2 cellular contexts compared by ENCODE assay signal in the genomic region with DNA sequence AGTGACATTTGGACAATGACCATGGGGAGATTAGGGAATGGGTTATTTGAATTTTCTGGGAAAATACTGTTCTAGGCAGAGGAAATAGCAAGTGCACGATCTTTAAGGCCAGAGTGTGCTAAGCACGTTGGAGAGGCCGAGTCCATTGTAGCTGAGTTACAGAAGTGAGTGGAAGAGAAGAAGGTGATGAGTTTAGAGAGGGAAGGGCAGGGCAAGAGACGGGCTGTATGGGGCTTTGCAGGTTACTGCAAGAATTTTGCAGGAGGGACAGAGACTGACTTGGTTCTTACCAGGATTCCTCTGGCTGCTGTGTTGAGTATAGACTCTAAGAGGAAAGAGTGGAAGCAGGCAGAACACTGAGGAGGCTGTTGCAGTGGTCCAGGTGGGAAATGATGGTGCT.
TF ChIP-seq lines count a peak whose summit lies in the region.

No MANE protein-coding gene starts in this region.

TF ChIP-seq in HepG2, 621 proteins besides CTCF, POLR2A, EP300 and RAD21 (continued from another document):
- TF ChIP-seq, protein P1, sequence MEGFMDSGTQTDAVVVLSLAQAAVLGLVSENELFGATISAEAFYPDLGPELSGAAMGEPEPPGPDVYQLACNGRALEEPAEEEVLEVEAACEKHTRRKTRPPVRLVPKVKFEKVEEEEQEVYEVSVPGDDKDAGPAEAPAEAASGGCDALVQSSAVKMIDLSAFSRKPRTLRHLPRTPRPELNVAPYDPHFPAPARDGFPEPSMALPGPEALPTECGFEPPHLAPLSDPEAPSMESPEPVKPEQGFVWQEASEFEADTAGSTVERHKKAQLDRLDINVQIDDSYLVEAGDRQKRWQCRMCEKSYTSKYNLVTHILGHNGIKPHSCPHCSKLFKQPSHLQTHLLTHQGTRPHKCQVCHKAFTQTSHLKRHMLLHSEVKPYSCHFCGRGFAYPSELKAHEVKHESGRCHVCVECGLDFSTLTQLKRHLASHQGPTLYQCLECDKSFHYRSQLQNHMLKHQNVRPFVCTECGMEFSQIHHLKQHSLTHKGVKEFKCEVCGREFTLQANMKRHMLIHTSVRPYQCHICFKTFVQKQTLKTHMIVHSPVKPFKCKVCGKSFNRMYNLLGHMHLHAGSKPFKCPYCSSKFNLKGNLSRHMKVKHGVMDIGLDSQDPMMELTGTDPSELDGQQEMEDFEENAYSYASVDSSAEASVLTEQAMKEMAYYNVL (CRISPR knock-in tag; IDR thresholded peaks at IDR 0.05; ENCODE audit: borderline replicate concordance), result 0 out of 2 replicates have a peak, but pooled peaks have one; percentile 30
- TF ChIP-seq ELF4 (CRISPR knock-in tag; IDR thresholded peaks at IDR 0.05; ENCODE audit: borderline replicate concordance) (no peak), KLF12 (CRISPR knock-in tag; IDR thresholded peaks at IDR 0.05; ENCODE audit: borderline replicate concordance) (0 out of 2 replicates have a peak, but pooled peaks have one; percentile 15), FOXC1 (CRISPR knock-in tag; IDR thresholded peaks at IDR 0.05; ENCODE audit: borderline replicate concordance) (0 out of 2 replicates have a peak, but pooled peaks have one; percentile 34), KLF6 (CRISPR knock-in tag; IDR thresholded peaks at IDR 0.05) (no peak), ZNF253 (CRISPR knock-in tag; IDR thresholded peaks at IDR 0.05; ENCODE audit: borderline replicate concordance) (0 out of 2 replicates have a peak, but pooled peaks have one; percentile 38), KMT2A (CRISPR knock-in tag; IDR thresholded peaks at IDR 0.05) (0 out of 2 replicates have a peak, but pooled peaks have one; percentile 30), ZBTB3 (CRISPR knock-in tag; IDR thresholded peaks at IDR 0.05; ENCODE audit: borderline replicate concordance, low read depth) (0 out of 2 replicates have a peak, but pooled peaks have one; percentile 41), ZSCAN21 (CRISPR knock-in tag; IDR thresholded peaks at IDR 0.05; ENCODE audit: borderline replicate concordance) (0 out of 2 replicates have a peak, but pooled peaks have one; percentile 36), HDAC2 (CRISPR knock-in tag; IDR thresholded peaks at IDR 0.05) (no peak), ZNF101 (CRISPR knock-in tag; IDR thresholded peaks at IDR 0.05; ENCODE audit: borderline replicate concordance, low read depth) (no peak), SNAPC2 (CRISPR knock-in tag; IDR thresholded peaks at IDR 0.05) (peak; percentile 34; the same call in 1 of the 2 replicates), ZNF264 (CRISPR knock-in tag; IDR thresholded peaks at IDR 0.05) (0 out of 2 replicates have a peak, but pooled peaks have one; percentile 24), SMAD9 (CRISPR knock-in tag; IDR thresholded peaks at IDR 0.05) (0 out of 2 replicates have a peak, but pooled peaks have one; percentile 57), ZNF256 (CRISPR knock-in tag; conservative IDR thresholded peaks at IDR 0.05) (0 out of 2 replicates have a peak, but pooled peaks have one; percentile 49), ZNF883 (CRISPR knock-in tag; IDR thresholded peaks at IDR 0.05; ENCODE audit: not compliant biosample characterization) (peak; percentile 39), ZNF543 (CRISPR knock-in tag; IDR thresholded peaks at IDR 0.05) (no peak), ARID2 (CRISPR knock-in tag; IDR thresholded peaks at IDR 0.05; ENCODE audit: borderline replicate concordance) (0 out of 2 replicates have a peak, but pooled peaks have one; percentile 3), CBX5 (CRISPR knock-in tag; IDR thresholded peaks at IDR 0.05; ENCODE audit: borderline replicate concordance) (0 out of 2 replicates have a peak, but pooled peaks have one; percentile 51), SMYD3 (CRISPR knock-in tag; IDR thresholded peaks at IDR 0.05) (peak; percentile 15; the same call in 1 of the 2 replicates), ZBTB7A (CRISPR knock-in tag; IDR thresholded peaks at IDR 0.05) (no peak), ETV5 (CRISPR knock-in tag; IDR thresholded peaks at IDR 0.05; ENCODE audit: borderline replicate concordance) (0 out of 2 replicates have a peak, but pooled peaks have one; percentile 19), ZFP90 (CRISPR knock-in tag; IDR thresholded peaks at IDR 0.05; ENCODE audit: borderline replicate concordance) (0 out of 2 replicates have a peak, but pooled peaks have one; percentile 17), GTF3A (CRISPR knock-in tag; conservative IDR thresholded peaks at IDR 0.05) (0 out of 2 replicates have a peak, but pooled peaks have one; percentile 15)

TF ChIP-seq in WTC11, 78 proteins besides CTCF, POLR2A, EP300 and RAD21 (continued from another document):
- TF ChIP-seq, protein P2, sequence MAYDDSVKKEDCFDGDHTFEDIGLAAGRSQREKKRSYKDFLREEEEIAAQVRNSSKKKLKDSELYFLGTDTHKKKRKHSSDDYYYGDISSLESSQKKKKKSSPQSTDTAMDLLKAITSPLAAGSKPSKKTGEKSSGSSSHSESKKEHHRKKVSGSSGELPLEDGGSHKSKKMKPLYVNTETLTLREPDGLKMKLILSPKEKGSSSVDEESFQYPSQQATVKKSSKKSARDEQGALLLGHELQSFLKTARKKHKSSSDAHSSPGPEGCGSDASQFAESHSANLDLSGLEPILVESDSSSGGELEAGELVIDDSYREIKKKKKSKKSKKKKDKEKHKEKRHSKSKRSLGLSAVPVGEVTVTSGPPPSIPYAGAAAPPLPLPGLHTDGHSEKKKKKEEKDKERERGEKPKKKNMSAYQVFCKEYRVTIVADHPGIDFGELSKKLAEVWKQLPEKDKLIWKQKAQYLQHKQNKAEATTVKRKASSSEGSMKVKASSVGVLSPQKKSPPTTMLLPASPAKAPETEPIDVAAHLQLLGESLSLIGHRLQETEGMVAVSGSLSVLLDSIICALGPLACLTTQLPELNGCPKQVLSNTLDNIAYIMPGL (CRISPR knock-in tag; IDR thresholded peaks at IDR 0.05), result no peak
- TF ChIP-seq ESRRA (CRISPR knock-in tag; IDR thresholded peaks at IDR 0.05; ENCODE audit: borderline replicate concordance) (no peak), RORB (CRISPR knock-in tag; IDR thresholded peaks at IDR 0.05) (no peak), ZNF138 (CRISPR knock-in tag; conservative IDR thresholded peaks at IDR 0.05) (no peak), ZNF263 (CRISPR knock-in tag; IDR thresholded peaks at IDR 0.05; ENCODE audit: low read depth) (no peak), ETV6 (CRISPR knock-in tag; IDR thresholded peaks at IDR 0.05) (no peak), GTF2I (CRISPR knock-in tag; conservative IDR thresholded peaks at IDR 0.05) (no peak), SP1 (CRISPR knock-in tag; conservative IDR thresholded peaks at IDR 0.05) (no peak)
- TF ChIP-seq, protein P3, sequence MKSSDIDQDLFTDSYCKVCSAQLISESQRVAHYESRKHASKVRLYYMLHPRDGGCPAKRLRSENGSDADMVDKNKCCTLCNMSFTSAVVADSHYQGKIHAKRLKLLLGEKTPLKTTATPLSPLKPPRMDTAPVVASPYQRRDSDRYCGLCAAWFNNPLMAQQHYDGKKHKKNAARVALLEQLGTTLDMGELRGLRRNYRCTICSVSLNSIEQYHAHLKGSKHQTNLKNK (CRISPR knock-in tag; IDR thresholded peaks at IDR 0.05), result no peak
- TF ChIP-seq, protein P4, sequence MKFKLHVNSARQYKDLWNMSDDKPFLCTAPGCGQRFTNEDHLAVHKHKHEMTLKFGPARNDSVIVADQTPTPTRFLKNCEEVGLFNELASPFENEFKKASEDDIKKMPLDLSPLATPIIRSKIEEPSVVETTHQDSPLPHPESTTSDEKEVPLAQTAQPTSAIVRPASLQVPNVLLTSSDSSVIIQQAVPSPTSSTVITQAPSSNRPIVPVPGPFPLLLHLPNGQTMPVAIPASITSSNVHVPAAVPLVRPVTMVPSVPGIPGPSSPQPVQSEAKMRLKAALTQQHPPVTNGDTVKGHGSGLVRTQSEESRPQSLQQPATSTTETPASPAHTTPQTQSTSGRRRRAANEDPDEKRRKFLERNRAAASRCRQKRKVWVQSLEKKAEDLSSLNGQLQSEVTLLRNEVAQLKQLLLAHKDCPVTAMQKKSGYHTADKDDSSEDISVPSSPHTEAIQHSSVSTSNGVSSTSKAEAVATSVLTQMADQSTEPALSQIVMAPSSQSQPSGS (CRISPR knock-in tag; IDR thresholded peaks at IDR 0.05; ENCODE audit: borderline replicate concordance, low read depth), result no peak
- TF ChIP-seq, protein P5, sequence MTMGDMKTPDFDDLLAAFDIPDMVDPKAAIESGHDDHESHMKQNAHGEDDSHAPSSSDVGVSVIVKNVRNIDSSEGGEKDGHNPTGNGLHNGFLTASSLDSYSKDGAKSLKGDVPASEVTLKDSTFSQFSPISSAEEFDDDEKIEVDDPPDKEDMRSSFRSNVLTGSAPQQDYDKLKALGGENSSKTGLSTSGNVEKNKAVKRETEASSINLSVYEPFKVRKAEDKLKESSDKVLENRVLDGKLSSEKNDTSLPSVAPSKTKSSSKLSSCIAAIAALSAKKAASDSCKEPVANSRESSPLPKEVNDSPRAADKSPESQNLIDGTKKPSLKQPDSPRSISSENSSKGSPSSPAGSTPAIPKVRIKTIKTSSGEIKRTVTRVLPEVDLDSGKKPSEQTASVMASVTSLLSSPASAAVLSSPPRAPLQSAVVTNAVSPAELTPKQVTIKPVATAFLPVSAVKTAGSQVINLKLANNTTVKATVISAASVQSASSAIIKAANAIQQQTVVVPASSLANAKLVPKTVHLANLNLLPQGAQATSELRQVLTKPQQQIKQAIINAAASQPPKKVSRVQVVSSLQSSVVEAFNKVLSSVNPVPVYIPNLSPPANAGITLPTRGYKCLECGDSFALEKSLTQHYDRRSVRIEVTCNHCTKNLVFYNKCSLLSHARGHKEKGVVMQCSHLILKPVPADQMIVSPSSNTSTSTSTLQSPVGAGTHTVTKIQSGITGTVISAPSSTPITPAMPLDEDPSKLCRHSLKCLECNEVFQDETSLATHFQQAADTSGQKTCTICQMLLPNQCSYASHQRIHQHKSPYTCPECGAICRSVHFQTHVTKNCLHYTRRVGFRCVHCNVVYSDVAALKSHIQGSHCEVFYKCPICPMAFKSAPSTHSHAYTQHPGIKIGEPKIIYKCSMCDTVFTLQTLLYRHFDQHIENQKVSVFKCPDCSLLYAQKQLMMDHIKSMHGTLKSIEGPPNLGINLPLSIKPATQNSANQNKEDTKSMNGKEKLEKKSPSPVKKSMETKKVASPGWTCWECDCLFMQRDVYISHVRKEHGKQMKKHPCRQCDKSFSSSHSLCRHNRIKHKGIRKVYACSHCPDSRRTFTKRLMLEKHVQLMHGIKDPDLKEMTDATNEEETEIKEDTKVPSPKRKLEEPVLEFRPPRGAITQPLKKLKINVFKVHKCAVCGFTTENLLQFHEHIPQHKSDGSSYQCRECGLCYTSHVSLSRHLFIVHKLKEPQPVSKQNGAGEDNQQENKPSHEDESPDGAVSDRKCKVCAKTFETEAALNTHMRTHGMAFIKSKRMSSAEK (CRISPR knock-in tag; IDR thresholded peaks at IDR 0.05; ENCODE audit: borderline replicate concordance), result no peak
- TF ChIP-seq, protein P6, sequence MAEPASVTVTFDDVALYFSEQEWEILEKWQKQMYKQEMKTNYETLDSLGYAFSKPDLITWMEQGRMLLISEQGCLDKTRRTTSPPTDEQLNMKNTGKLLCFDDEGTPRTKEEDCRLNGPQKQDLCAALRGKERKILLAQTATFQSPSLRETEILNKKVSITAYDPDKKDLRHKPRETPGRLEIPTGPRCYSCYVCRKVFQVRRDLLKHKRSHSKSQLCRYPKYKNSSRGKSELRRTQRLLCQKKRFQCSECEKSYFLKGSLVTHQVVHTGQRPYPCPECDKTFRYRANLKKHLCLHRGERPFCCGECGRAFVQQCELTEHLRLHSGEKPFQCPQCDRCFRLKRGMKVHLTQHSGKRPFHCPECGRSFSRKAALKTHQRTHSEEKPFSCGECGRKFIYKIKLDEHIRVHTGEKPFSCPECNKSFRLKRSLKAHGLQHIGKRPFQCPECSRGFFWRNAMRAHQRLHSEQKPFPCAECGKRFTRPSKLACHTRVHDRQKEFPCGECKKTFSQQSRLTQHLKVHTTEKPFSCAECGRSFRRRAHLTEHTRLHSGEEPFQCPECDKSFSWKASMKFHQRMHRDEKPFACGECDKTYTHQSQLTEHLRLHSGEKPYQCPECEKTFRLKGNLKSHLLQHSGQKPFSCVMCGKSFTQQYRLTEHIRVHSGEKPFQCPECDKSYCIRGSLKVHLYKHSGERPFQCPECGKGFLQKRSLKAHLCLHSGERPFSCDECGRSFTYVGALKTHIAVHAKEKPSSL (CRISPR knock-in tag; conservative IDR thresholded peaks at IDR 0.05), result no peak
